In genomic region chr15:52134502-52135144, GRCh38 we compare ENCODE assay signal across 1 cellular context.
TF ChIP-seq lines count a peak whose summit lies in the region.

No MANE protein-coding gene starts in this region.

TF ChIP-seq in WTC11, 78 proteins besides CTCF, POLR2A, EP300 and RAD21:
- no peak for TF ChIP-seq NR1H2 (CRISPR knock-in tag; IDR thresholded peaks at IDR 0.05)
- TF ChIP-seq GABPB1 (CRISPR knock-in tag; IDR thresholded peaks at IDR 0.05), result peak; percentile 63
- no peak for TF ChIP-seq ERG (CRISPR knock-in tag; IDR thresholded peaks at IDR 0.05)
- TF ChIP-seq MAX (CRISPR knock-in tag; IDR thresholded peaks at IDR 0.05), result no peak
